Comparison of ENCODE assay signal across 8 cellular contexts in genomic region chr4:102868782-102869568, GRCh38. TPM values are rescaled to one million over a fixed set of nuclear protein-coding genes. Genes with fewer than 3 reads are reported as not detected.
A peak's percentile ranks its signal among the peaks of the same experiment; 100 is the strongest.
DNase-seq lines count a peak whose midpoint lies in the region; ATAC-seq and TF ChIP-seq lines count a peak whose summit lies in the region.

CISD2 (plus strand) TSS chr4:102868992; CDS start chr4:102869085, 93 bp downstream.

- H3K4me3 ChIP-seq in ascending aorta, result peak within 1 kb of the TSS; percentile 76 to 86
- H3K4me3 ChIP-seq in right cardiac atrium (ENCODE audit: low read length), result peak within 1 kb of the TSS; percentile 68
- H3K4me3 ChIP-seq in uterus, result peak within 1 kb of the TSS; percentile 52 to 56

- H3K9me3 Mint-ChIP-seq in T-helper 2 cell treated with Interferon-gamma antibody and Interleukin-4, amounts not matched to agents 5 μg/mL and 100 μg/mL, for 36 hours, result peaks cover 8% of the 10 kb centered on the region

- H3K36me3 ChIP-seq in ascending aorta (no peaks in the 10 kb centered on the region), uterus (no peaks in the 10 kb centered on the region)

- peaks cover 65% of the 10 kb centered on the region for H3K4me1 Mint-ChIP-seq in T-helper 2 cell treated with Interferon-gamma antibody and Interleukin-4, amounts not matched to agents 5 μg/mL and 100 μg/mL, for 36 hours (ENCODE audit: low read depth)

- H3K27me3 ChIP-seq in ascending aorta, result no peaks in the 10 kb centered on the region
- no peaks in the 10 kb centered on the region for H3K27me3 ChIP-seq in right cardiac atrium (ENCODE audit: control insufficient read depth, insufficient read depth)
- H3K27me3 ChIP-seq in uterus, result no peaks in the 10 kb centered on the region

- peaks cover 33% of the 10 kb centered on the region for H3K36me3 Mint-ChIP-seq in T-helper 2 cell treated with Interferon-gamma antibody and Interleukin-4, amounts not matched to agents 5 μg/mL and 100 μg/mL, for 36 hours (ENCODE audit: low read depth)

- peak in 1 of 3 experiments; percentile 2 for TF ChIP-seq CTCF in ascending aorta (IDR thresholded peaks at IDR 0.05)
- TF ChIP-seq CTCF in uterus (IDR thresholded peaks at IDR 0.05), result peak in 3 of 4 experiments; percentile 6 to 28 (median 27)

- H3K4me1 ChIP-seq in ascending aorta, result peaks cover 6 to 16% of the 10 kb centered on the region in 2 donors
- no peaks in the 10 kb centered on the region for H3K4me1 ChIP-seq in right cardiac atrium (ENCODE audit: control insufficient read depth, insufficient read depth, low read length)
- peaks cover 0 to 8% of the 10 kb centered on the region in 2 donors for H3K4me1 ChIP-seq in uterus

- ATAC-seq in GM18508 (IDR thresholded peaks at IDR 0.05; ENCODE audit: insufficient read depth, unreplicated experiment) (peak; percentile 82), HG02981 (IDR thresholded peaks at IDR 0.05; ENCODE audit: unreplicated experiment) (peak; percentile 87), right cardiac atrium (peak; percentile 99)

- H3K27me3 Mint-ChIP-seq in T-helper 2 cell treated with Interferon-gamma antibody and Interleukin-4, amounts not matched to agents 5 μg/mL and 100 μg/mL, for 36 hours (ENCODE audit: low read depth), result no peaks in the 10 kb centered on the region

- intact Hi-C loops in ascending aorta (cut with DNase I) (loop anchor here (1.0 to 2.0 kb wide), 5 partner anchors 41 to 524 kb away; partner anchors contain the start of genes NFKB1, SLC39A8 and SLC9B1), right cardiac atrium (cut with DNase I) (loop anchor here in 1 of 4 donors (2.0 kb wide), 1 partner anchor 42 kb away; the partner anchor contains the start of gene UBE2D3), uterus (cut with DNase I; ENCODE audit: low total_unique reads) (loop anchor here (2.0 kb wide), 1 partner anchor 42 kb away; the partner anchor contains the start of gene UBE2D3)

- peak within 1 kb of the TSS; percentile 99 for H3K27ac Mint-ChIP-seq in T-helper 2 cell treated with Interferon-gamma antibody and Interleukin-4, amounts not matched to agents 5 μg/mL and 100 μg/mL, for 36 hours

- H3K27ac ChIP-seq in ascending aorta (peak within 1 kb of the TSS; percentile 96 to 98), right cardiac atrium (ENCODE audit: low read length) (peak within 1 kb of the TSS; percentile 95), uterus (peak within 1 kb of the TSS; percentile 95 to 98)

- peak within 1 kb of the TSS; percentile 95 for H3K4me3 Mint-ChIP-seq in T-helper 2 cell treated with Interferon-gamma antibody and Interleukin-4, amounts not matched to agents 5 μg/mL and 100 μg/mL, for 36 hours

- DNase-seq in NCI-H2029 (lab: John Stamatoyannopoulos, UW), result peak; percentile 87
- DNase-seq in T-helper 2 cell treated with Interferon-gamma antibody and Interleukin-4, amounts not matched to agents 5 μg/mL and 100 μg/mL, for 36 hours (ENCODE audit: low spot score), result peak; percentile 95
- DNase-seq in ascending aorta (ENCODE audit: low spot score in 2 of 2), result peak; percentile 71 to 95
- peak; percentile 94 to 98 (median 97) for DNase-seq in right cardiac atrium
- DNase-seq in putamen (ENCODE audit: low spot score), result peak; percentile 92
- DNase-seq in uterus, result peak; percentile 90 to 91

- H3K9me3 ChIP-seq in ascending aorta, result no peaks in the 10 kb centered on the region
- H3K9me3 ChIP-seq in right cardiac atrium (ENCODE audit: control insufficient read depth, low read length), result no peaks in the 10 kb centered on the region
- no peaks in the 10 kb centered on the region for H3K9me3 ChIP-seq in uterus

- WGBS in right cardiac atrium, result under 1% methylated on average over 71 of the region's 71 CpGs

- peak; percentile 76 to 77 for TF ChIP-seq POLR2A in uterus (IDR thresholded peaks at IDR 0.05)

RNA-seq across cellular contexts. Expression of gene CISD2, which starts in this region (rescaled TPM):
- 10.4 TPM for total RNA-seq in ascending aorta
- total RNA-seq in right cardiac atrium, result 10 to 100 TPM; 18.3 to 22.1 (median 20.5) TPM
- 20.1 TPM for polyA plus RNA-seq in right cardiac atrium
- 10 to 100 TPM in 3 of 4 donors, 1 to 10 TPM in 1; 3.8 to 30.0 (median 19.4) TPM for total RNA-seq in uterus

Comparison
In these comparisons a context has a peak if more than half of its experiments do, and no peak if none do; other contexts are left out.
1. Peak in every context shown above with its lines: DNase-seq, ATAC-seq, H3K4me3 ChIP-seq and H3K27ac ChIP-seq.